In genomic region chr2:229920011-229920781, GRCh38 we compare ENCODE assay signal across 8 cellular contexts. TPM values are rescaled to one million over a fixed set of nuclear protein-coding genes. Genes with fewer than 3 reads are reported as not detected.
DNase-seq lines count a peak whose midpoint lies in the region; TF ChIP-seq lines count a peak whose summit lies in the region.

No MANE protein-coding gene starts in this region.

- no peak for TF ChIP-seq CTCF in colonic mucosa (IDR thresholded peaks at IDR 0.05)
- no peak for TF ChIP-seq CTCF in thyroid gland (IDR thresholded peaks at IDR 0.05)

- DNase-seq in NCI-H524 (lab: John Stamatoyannopoulos, UW), result peak; percentile 7 to 18
- no peak for DNase-seq in NCI-H524 treated with DMSO at 0.1 percent for 48 hours (lab: John Stamatoyannopoulos, UW)
- peak; percentile 20 for DNase-seq in T-helper 9 cell
- DNase-seq in colonic mucosa, result peak; percentile 35
- DNase-seq in midbrain (lab: John Stamatoyannopoulos, UW), result peak; percentile 36
- peak; percentile 17 to 26 for DNase-seq in thyroid gland
- DNase-seq in DMS53 treated with DMSO at 0.1 percent for 48 hours (lab: John Stamatoyannopoulos, UW; ENCODE audit: unreplicated experiment), result no peak
- DNase-seq in COLO829 (ENCODE audit: low spot score), result no peak

- intact Hi-C loops in colonic mucosa (cut with DNase I) (no loop called here), thyroid gland (cut with DNase I) (loop anchor here (10.0 kb wide), 1 partner anchor 105 kb away; no protein-coding TSS in a partner anchor)

- H3K9me3 ChIP-seq in colonic mucosa (no peaks in the 10 kb centered on the region), thyroid gland (no peaks in the 10 kb centered on the region)

- no peaks in the 10 kb centered on the region for H3K4me1 ChIP-seq in colonic mucosa
- H3K4me1 ChIP-seq in thyroid gland, result peaks cover 3 to 13% of the 10 kb centered on the region in 2 donors

- H3K4me3 ChIP-seq in colonic mucosa (peak overlapping the region; percentile 97), thyroid gland (replicated peaks in 1 of 3) (peak overlapping the region; percentile 8 to 96 (median 89))

- H3K36me3 ChIP-seq in colonic mucosa (no peaks in the 10 kb centered on the region), thyroid gland (no peaks in the 10 kb centered on the region)

- no peaks in the 10 kb centered on the region for H3K27me3 ChIP-seq in colonic mucosa
- H3K27me3 ChIP-seq in thyroid gland, result no peaks in the 10 kb centered on the region

- H3K27ac ChIP-seq in colonic mucosa (peak overlapping the region; percentile 97), thyroid gland (peak overlapping the region in 2 of 3 donors; percentile 96 to 99)

- no peak for TF ChIP-seq POLR2A in thyroid gland (IDR thresholded peaks at IDR 0.05)

- peak overlapping the region; percentile 61 to 98 for H3K9ac ChIP-seq in colonic mucosa (ENCODE audit: low read depth in 2 of 2, low read length in 2 of 2)

- WGBS in thyroid gland, 2 donors, result 4 to 5% methylated on average over 25 of the region's 25 CpGs

RNA-seq across cellular contexts. Expression of gene TRIP12, which starts 1.6 kb away (rescaled TPM):
- total RNA-seq in colonic mucosa (100 to 1,000 TPM; 180 to 209 TPM), thyroid gland (100 to 1,000 TPM; 155 to 273 (median 184) TPM)

RNA-seq across cellular contexts. Expression of gene FBXO36, which starts 2.1 kb away (rescaled TPM):
- total RNA-seq in colonic mucosa (1 to 10 TPM in 1 of 2 donors, under 1 TPM in 1; 0.77 to 1.9 TPM), thyroid gland (10 to 100 TPM in 2 of 4 donors, 1 to 10 TPM in 2; 4.7 to 17.9 (median 11.3) TPM)

Comparison
In these comparisons a context has a peak if more than half of its experiments do, and no peak if none do; other contexts are left out.
1. DNase-seq: peak in NCI-H524 (2 of 2), T-helper 9 cell (single experiment), colonic mucosa (single experiment), midbrain (single experiment) and thyroid gland (2 of 2); none in NCI-H524 treated with DMSO at 0.1 percent for 48 hours (single experiment), DMS53 treated with DMSO at 0.1 percent for 48 hours (single experiment) and COLO829 (single experiment).